21 cellular contexts compared by ENCODE assay signal in genomic region chr4:10275696-10276095, GRCh38.
"Had no signal": no experiment of that assay in that cellular context is flagged by ENCODE, and none has a peak within 500 bp of the region (broad histone marks: within the 10 kb centered on the region; RNA-seq: fewer than 3 reads in every experiment).

No MANE protein-coding gene starts in this region.

- H3K4me3 ChIP-seq: esophagus muscularis mucosa, heart right ventricle, lower lobe of right lung, suprapubic skin, transverse colon, uterus had no signal

- H3K9me3 ChIP-seq: esophagus muscularis mucosa, heart right ventricle, lower lobe of right lung, suprapubic skin, transverse colon, uterus had no signal

- H3K36me3 ChIP-seq: esophagus muscularis mucosa, heart right ventricle, lower lobe of right lung, suprapubic skin, transverse colon, uterus had no signal

- H3K4me1 ChIP-seq: esophagus muscularis mucosa, heart right ventricle, lower lobe of right lung, suprapubic skin, transverse colon, uterus had no signal

- H3K36me3 Mint-ChIP-seq: activated CD4-positive, alpha-beta memory T cell treated with anti-CD3 and anti-CD28 coated beads for 36 hours; activated naive CD8-positive, alpha-beta T cell treated with anti-CD3 and anti-CD28 coated beads for 36 hours; immature natural killer cell; natural killer cell treated with Interleukin-12 subunit alpha and Interleukin-12 subunit beta and Interleukin-15 and Interleukin-18, amount 100 ng/mL, for 72 hours had no signal

- H3K9me3 Mint-ChIP-seq: activated B cell treated with CpG ODN at 0.5 μM for 24 hours; activated CD4-positive, alpha-beta memory T cell treated with anti-CD3 and anti-CD28 coated beads for 36 hours; activated naive CD8-positive, alpha-beta T cell treated with anti-CD3 and anti-CD28 coated beads for 36 hours; activated T-helper 1 cell treated with anti-CD3 and anti-CD28 coated beads, Interleukin-12 subunit alpha, Interleukin-12 subunit beta, Interleukin-2, Interleukin-4 antibody, amounts not matched to agents 30 ng/mL and 10 ng/mL and 1 ng/mL, durations not matched to agents 14 hours and 24 hours and 36 hours; immature natural killer cell; natural killer cell treated with Interleukin-12 subunit alpha and Interleukin-12 subunit beta and Interleukin-15 and Interleukin-18, amount 100 ng/mL, for 72 hours had no signal

- H3K27me3 ChIP-seq: esophagus muscularis mucosa, heart right ventricle, suprapubic skin, transverse colon, uterus had no signal

- H3K27ac Mint-ChIP-seq: activated B cell treated with CpG ODN at 0.5 μM for 24 hours; activated CD4-positive, alpha-beta memory T cell treated with anti-CD3 and anti-CD28 coated beads for 36 hours; activated naive CD8-positive, alpha-beta T cell treated with anti-CD3 and anti-CD28 coated beads for 36 hours; activated T-helper 1 cell treated with anti-CD3 and anti-CD28 coated beads, Interleukin-12 subunit alpha, Interleukin-12 subunit beta, Interleukin-2, Interleukin-4 antibody, amounts not matched to agents 30 ng/mL and 10 ng/mL and 1 ng/mL, durations not matched to agents 14 hours and 24 hours and 36 hours; immature natural killer cell; natural killer cell treated with Interleukin-12 subunit alpha and Interleukin-12 subunit beta and Interleukin-15 and Interleukin-18, amount 100 ng/mL, for 72 hours had no signal

- H3K4me3 Mint-ChIP-seq: activated B cell treated with CpG ODN at 0.5 μM for 24 hours; activated CD4-positive, alpha-beta memory T cell treated with anti-CD3 and anti-CD28 coated beads for 36 hours; activated naive CD8-positive, alpha-beta T cell treated with anti-CD3 and anti-CD28 coated beads for 36 hours; activated T-helper 1 cell treated with anti-CD3 and anti-CD28 coated beads, Interleukin-12 subunit alpha, Interleukin-12 subunit beta, Interleukin-2, Interleukin-4 antibody, amounts not matched to agents 30 ng/mL and 10 ng/mL and 1 ng/mL, durations not matched to agents 14 hours and 24 hours and 36 hours; immature natural killer cell; natural killer cell treated with Interleukin-12 subunit alpha and Interleukin-12 subunit beta and Interleukin-15 and Interleukin-18, amount 100 ng/mL, for 72 hours had no signal

- H3K27ac ChIP-seq: esophagus muscularis mucosa, heart right ventricle, lower lobe of right lung, suprapubic skin, transverse colon, uterus had no signal

- ATAC-seq: lower lobe of right lung; natural killer cell treated with Interleukin-12 subunit alpha and Interleukin-12 subunit beta and Interleukin-15 and Interleukin-18, amount 100 ng/mL, for 72 hours; stimulated activated naive CD8-positive, alpha-beta T cell treated with anti-CD3 and anti-CD28 coated beads, Interleukin-15, Interleukin-2, amounts not matched to agents 100 U/mL and 50 U/mL, for 24 hours had no signal

- H3K27me3 Mint-ChIP-seq: activated B cell treated with CpG ODN at 0.5 μM for 24 hours; activated CD4-positive, alpha-beta memory T cell treated with anti-CD3 and anti-CD28 coated beads for 36 hours; activated naive CD8-positive, alpha-beta T cell treated with anti-CD3 and anti-CD28 coated beads for 36 hours had no signal

- DNase-seq: activated B cell treated with CpG ODN at 0.5 μM for 24 hours; activated CD4-positive, alpha-beta memory T cell treated with anti-CD3 and anti-CD28 coated beads for 36 hours; activated CD4-positive, alpha-beta T cell treated with anti-CD3 and anti-CD28 coated beads for 4 hours; activated naive CD8-positive, alpha-beta T cell treated with anti-CD3 and anti-CD28 coated beads for 36 hours; activated T-cell treated with anti-CD3 and anti-CD28 coated beads for 4 hours; amniotic stem cell; effector CD4-positive, alpha-beta T cell; heart right ventricle; immature natural killer cell; lower lobe of right lung; nucleus accumbens; posterior cingulate gyrus; stimulated activated CD4-positive, alpha-beta T cell treated with anti-CD3 and anti-CD28 coated beads, Interleukin-2, amount 100 ng/mL, for 24 hours; stimulated activated naive CD8-positive, alpha-beta T cell treated with anti-CD3 and anti-CD28 coated beads, Interleukin-15, Interleukin-2, amounts not matched to agents 100 U/mL and 50 U/mL, for 24 hours; T-helper 2 cell; transverse colon; uterus had no signal

- H3K4me1 Mint-ChIP-seq: activated B cell treated with CpG ODN at 0.5 μM for 24 hours, immature natural killer cell had no signal
